19 cellular contexts compared by ENCODE assay signal in genomic region chr1:156551866-156552265, GRCh38. TPM values are rescaled to one million over a fixed set of nuclear protein-coding genes. Genes with fewer than 3 reads are reported as not detected.
A peak's percentile ranks its signal among the peaks of the same experiment; 100 is the strongest.
DNase-seq lines count a peak whose midpoint lies in the region; ATAC-seq lines count a peak whose summit lies in the region.
"Had no signal": no experiment of that assay in that cellular context is flagged by ENCODE, and none has a peak within 500 bp of the region (broad histone marks: within the 10 kb centered on the region; RNA-seq: fewer than 3 reads in every experiment).

No MANE protein-coding gene starts in this region.

- H2BK15ac ChIP-seq in mesenchymal stem cell (ENCODE audit: low read depth, poor library complexity, severe bottlenecking): no peak overlapping the region

- no peaks in the 10 kb centered on the region for H3K27me3 Mint-ChIP-seq in activated naive CD4-positive, alpha-beta T cell treated with anti-CD3 and anti-CD28 coated beads for 36 hours (ENCODE audit: low read depth)

- 70% methylated on average over 6 of the region's 6 CpGs for WGBS in mesenchymal stem cell

- no peaks in the 10 kb centered on the region for H3K36me3 Mint-ChIP-seq in activated naive CD4-positive, alpha-beta T cell treated with anti-CD3 and anti-CD28 coated beads for 36 hours (ENCODE audit: low read depth)
- H3K36me3 Mint-ChIP-seq: CD8-positive, alpha-beta T cell had no signal

- H4K91ac ChIP-seq in mesenchymal stem cell (ENCODE audit: low read length): no peak overlapping the region

- no peak overlapping the region for H3K4ac ChIP-seq in mesenchymal stem cell (ENCODE audit: low read depth in 1 of 2, low read length in 2 of 2)

- peak overlapping the region in 10 of 11 experiments; percentile 78 to 95 (median 94); a peak in 20 of 22 replicates for H3K27ac ChIP-seq in BLaER1 treated with 17β-estradiol and CSF1 and Interleukin-3, amounts not matched to agents 10 nM and 100 nM
- H3K27ac ChIP-seq in mesenchymal stem cell (ENCODE audit: low read length, poor library complexity, severe bottlenecking): no peak overlapping the region
- H3K27ac ChIP-seq: cardiac muscle cell had no signal

- no peaks in the 10 kb centered on the region for H3K79me1 ChIP-seq in mesenchymal stem cell (replicated peaks; ENCODE audit: low read length, poor library complexity, severe bottlenecking)

- H3K9me3 ChIP-seq in BLaER1 treated with 17β-estradiol and CSF1 and Interleukin-3, amounts not matched to agents 10 nM and 100 nM (replicated peaks in 1 of 11): peaks cover 0 to 8% (median 0%) of the 10 kb centered on the region in 11 experiments; a peak in 2 of 22 replicates
- H3K9me3 ChIP-seq in mesenchymal stem cell (ENCODE audit: control insufficient read depth, low read length): no peaks in the 10 kb centered on the region

- ATAC-seq in GM21381 (IDR thresholded peaks at IDR 0.05; ENCODE audit: unreplicated experiment): no peak
- ATAC-seq: CD8-positive, alpha-beta T cell had no signal

- DNase-seq in HK-2 (ENCODE audit: unreplicated experiment): peak; percentile 53
- peak; percentile 32 for DNase-seq in RKO (ENCODE audit: low spot score)
- DNase-seq in mesenchymal stem cell: peak; percentile 18
- no peak for DNase-seq in NCI-H510A (lab: John Stamatoyannopoulos, UW)
- DNase-seq in activated naive CD4-positive, alpha-beta T cell treated with anti-CD3 and anti-CD28 coated beads for 36 hours: no peak
- DNase-seq in mesenteric fat pad (ENCODE audit: low spot score): no peak
- DNase-seq: activated CD4-positive, alpha-beta T cell treated with anti-CD3 and anti-CD28 coated beads, Interleukin-2, amount 50 U/mL, for 4 hours; activated effector memory CD4-positive, alpha-beta T cell treated with Interleukin-2 at 50 U/mL for 16 hours; CD8-positive, alpha-beta T cell; endodermal cell; kidney; NCI-H1092 treated with DMSO at 0.1 percent for 48 hours; NCI-H446 treated with DMSO at 0.1 percent for 48 hours; stimulated activated CD4-positive, alpha-beta T cell treated with anti-CD3 and anti-CD28 coated beads, Interleukin-2, amount 100 ng/mL, for 48 hours; T1000 had no signal

- no peak overlapping the region for H2BK5ac ChIP-seq in mesenchymal stem cell (ENCODE audit: low read depth, low read length, poor library complexity, severe bottlenecking)

- no peak overlapping the region for H3K27ac Mint-ChIP-seq in activated naive CD4-positive, alpha-beta T cell treated with anti-CD3 and anti-CD28 coated beads for 36 hours
- H3K27ac Mint-ChIP-seq: CD8-positive, alpha-beta T cell; endodermal cell had no signal

- H4K8ac ChIP-seq in mesenchymal stem cell (ENCODE audit: low read length): no peak overlapping the region

- H2AK5ac ChIP-seq in mesenchymal stem cell (ENCODE audit: low read length, severe bottlenecking): no peak overlapping the region

- CTCF ChIA-PET in activated naive CD4-positive, alpha-beta T cell treated with anti-CD3 and anti-CD28 coated beads for 36 hours (lab: Charles Lee): interaction anchor here (1.3 kb wide), 1 partner anchor 71 kb away, joined by 5 read pairs; no protein-coding TSS in a partner anchor

- no peaks in the 10 kb centered on the region for H3K9me3 Mint-ChIP-seq in activated naive CD4-positive, alpha-beta T cell treated with anti-CD3 and anti-CD28 coated beads for 36 hours
- H3K9me3 Mint-ChIP-seq: CD8-positive, alpha-beta T cell; endodermal cell had no signal

- no peak overlapping the region for H2BK120ac ChIP-seq in mesenchymal stem cell (ENCODE audit: low read depth, low read length)

- no peak overlapping the region for H3K23ac ChIP-seq in mesenchymal stem cell (ENCODE audit: low read length in 2 of 2)

- peak overlapping the region; percentile 65 to 93 (median 79) for H3K4me2 ChIP-seq in BLaER1 treated with 17β-estradiol and CSF1 and Interleukin-3, amounts not matched to agents 10 nM and 100 nM
- no peak overlapping the region for H3K4me2 ChIP-seq in mesenchymal stem cell (ENCODE audit: low read length, poor library complexity, severe bottlenecking)

- no peak overlapping the region for H2BK12ac ChIP-seq in mesenchymal stem cell (ENCODE audit: low read length in 2 of 2)

- H2AFZ ChIP-seq in mesenchymal stem cell (ENCODE audit: low read depth, low read length): no peak overlapping the region

- H3K4me1 Mint-ChIP-seq in activated naive CD4-positive, alpha-beta T cell treated with anti-CD3 and anti-CD28 coated beads for 36 hours (ENCODE audit: low read depth): no peaks in the 10 kb centered on the region
- H3K4me1 Mint-ChIP-seq: endodermal cell had no signal

- H3K18ac ChIP-seq in mesenchymal stem cell (ENCODE audit: low read depth in 1 of 2, low read length in 2 of 2): no peak overlapping the region

- peak overlapping the region in 6 of 10 experiments; percentile 2 to 37 (median 15); a peak in 7 of 20 replicates for H3K4me3 ChIP-seq in BLaER1 treated with 17β-estradiol and CSF1 and Interleukin-3, amounts not matched to agents 10 nM and 100 nM
- H3K4me3 ChIP-seq in mesenchymal stem cell (ENCODE audit: insufficient read depth in 1 of 2, low read depth in 1 of 2, low read length in 2 of 2): no peak overlapping the region
- H3K4me3 ChIP-seq: cardiac muscle cell had no signal

- peak overlapping the region in 9 of 11 experiments; percentile 36 to 80 (median 77); a peak in 16 of 22 replicates for H3K9ac ChIP-seq in BLaER1 treated with 17β-estradiol and CSF1 and Interleukin-3, amounts not matched to agents 10 nM and 100 nM
- H3K9ac ChIP-seq in mesenchymal stem cell (ENCODE audit: low read length): no peak overlapping the region

- H3K4me1 ChIP-seq in BLaER1 treated with 17β-estradiol and CSF1 and Interleukin-3, amounts not matched to agents 10 nM and 100 nM: peaks cover 68 to 90% (median 75%) of the 10 kb centered on the region in 10 experiments
- H3K4me1 ChIP-seq in mesenchymal stem cell (ENCODE audit: control insufficient read depth, insufficient read depth, low read depth, low read length): peaks cover 10% of the 10 kb centered on the region

- H3K27me3 ChIP-seq in BLaER1 treated with 17β-estradiol and CSF1 and Interleukin-3, amounts not matched to agents 10 nM and 100 nM: no peaks in the 10 kb centered on the region
- H3K27me3 ChIP-seq in mesenchymal stem cell (ENCODE audit: control insufficient read depth in 1 of 2, insufficient read depth in 1 of 2, low read length in 2 of 2): no peaks in the 10 kb centered on the region
- H3K27me3 ChIP-seq: cardiac muscle cell had no signal

- H3K14ac ChIP-seq in mesenchymal stem cell (ENCODE audit: low read length in 2 of 2): no peak overlapping the region

- peaks cover 0 to 85% (median 69%) of the 10 kb centered on the region in 11 experiments; a peak in 18 of 22 replicates for H3K36me3 ChIP-seq in BLaER1 treated with 17β-estradiol and CSF1 and Interleukin-3, amounts not matched to agents 10 nM and 100 nM
- H3K36me3 ChIP-seq in mesenchymal stem cell (ENCODE audit: control insufficient read depth in 1 of 2, insufficient read depth in 2 of 2, low read depth in 1 of 2, low read length in 2 of 2): peaks cover 5 to 16% of the 10 kb centered on the region in 2 experiments
- H3K36me3 ChIP-seq: cardiac muscle cell had no signal

- no peaks in the 10 kb centered on the region for H4K20me1 ChIP-seq in BLaER1 treated with 17β-estradiol and CSF1 and Interleukin-3, amounts not matched to agents 10 nM and 100 nM

- intact Hi-C loops in activated naive CD4-positive, alpha-beta T cell treated with anti-CD3 and anti-CD28 coated beads for 36 hours (cut with micrococcal nuclease): no loop called here

- no peak overlapping the region for H3K4me3 Mint-ChIP-seq in activated naive CD4-positive, alpha-beta T cell treated with anti-CD3 and anti-CD28 coated beads for 36 hours
- H3K4me3 Mint-ChIP-seq: CD8-positive, alpha-beta T cell; endodermal cell had no signal

RNA-seq across cellular contexts. Expression of gene IQGAP3, which starts 20.5 kb away (rescaled TPM):
- 1.6 TPM for polyA plus RNA-seq in mesenchymal stem cell (2013, experiment 1 of 2)
- 1.2 TPM for polyA plus RNA-seq in mesenchymal stem cell (2013, experiment 2 of 2)
- total RNA-seq in activated naive CD4-positive, alpha-beta T cell treated with anti-CD3 and anti-CD28 coated beads for 36 hours: 10 to 100 TPM in 1 of 2 experiments, 1 to 10 TPM in 1; 9.4 to 10.6 TPM
- 0.55 TPM for total RNA-seq in mesenteric fat pad

RNA-seq across cellular contexts. Expression of gene TTC24, which starts 27.7 kb away (rescaled TPM):
- not detected for polyA plus RNA-seq in mesenchymal stem cell (2013, experiment 1 of 2)
- not detected for polyA plus RNA-seq in mesenchymal stem cell (2013, experiment 2 of 2)
- total RNA-seq in activated naive CD4-positive, alpha-beta T cell treated with anti-CD3 and anti-CD28 coated beads for 36 hours: 1 to 10 TPM; 3.1 to 3.9 TPM
- not detected for total RNA-seq in mesenteric fat pad
- total RNA-seq: endodermal cell, glomerular endothelial cell had no signal
- polyA plus RNA-seq: cardiac muscle cell had no signal

RNA-seq across cellular contexts. Expression of gene NAXE, which starts 39.7 kb away (rescaled TPM):
- 58.9 TPM for polyA plus RNA-seq in mesenchymal stem cell (2013, experiment 1 of 2)
- 58.1 TPM for polyA plus RNA-seq in mesenchymal stem cell (2013, experiment 2 of 2)
- 10 to 100 TPM; 77.4 to 84.6 TPM for total RNA-seq in activated naive CD4-positive, alpha-beta T cell treated with anti-CD3 and anti-CD28 coated beads for 36 hours
- total RNA-seq in mesenteric fat pad: 55.1 TPM

RNA-seq across cellular contexts. Expression of gene GPATCH4, which starts 49.4 kb away (rescaled TPM):
- 24.8 TPM for polyA plus RNA-seq in mesenchymal stem cell (2013, experiment 1 of 2)
- polyA plus RNA-seq in mesenchymal stem cell (2013, experiment 2 of 2): 25.4 TPM
- 10 to 100 TPM; 37.5 to 38.3 TPM for total RNA-seq in activated naive CD4-positive, alpha-beta T cell treated with anti-CD3 and anti-CD28 coated beads for 36 hours
- total RNA-seq in mesenteric fat pad: 40.4 TPM

RNA-seq across cellular contexts. Expression of gene MEF2D, which starts 51.3 kb away (rescaled TPM):
- polyA plus RNA-seq in mesenchymal stem cell (2013, experiment 1 of 2): 38.6 TPM
- 34.2 TPM for polyA plus RNA-seq in mesenchymal stem cell (2013, experiment 2 of 2)
- 10 to 100 TPM; 28.8 to 32.8 TPM for total RNA-seq in activated naive CD4-positive, alpha-beta T cell treated with anti-CD3 and anti-CD28 coated beads for 36 hours
- total RNA-seq in mesenteric fat pad: 38.7 TPM

Comparison
In these comparisons a context has a peak if more than half of its experiments do, and no peak if none do; other contexts are left out.
1. H3K4me3 ChIP-seq: peak in BLaER1 treated with 17β-estradiol and CSF1 and Interleukin-3, amounts not matched to agents 10 nM and 100 nM (6 of 10); none in mesenchymal stem cell (0 of 2).
2. DNase-seq: peak in HK-2 (single experiment), RKO (single experiment) and mesenchymal stem cell (single experiment); none in NCI-H510A (single experiment), activated naive CD4-positive, alpha-beta T cell treated with anti-CD3 and anti-CD28 coated beads for 36 hours (single experiment) and mesenteric fat pad (single experiment).